10 cellular contexts compared by ENCODE assay signal in the genomic region with DNA sequence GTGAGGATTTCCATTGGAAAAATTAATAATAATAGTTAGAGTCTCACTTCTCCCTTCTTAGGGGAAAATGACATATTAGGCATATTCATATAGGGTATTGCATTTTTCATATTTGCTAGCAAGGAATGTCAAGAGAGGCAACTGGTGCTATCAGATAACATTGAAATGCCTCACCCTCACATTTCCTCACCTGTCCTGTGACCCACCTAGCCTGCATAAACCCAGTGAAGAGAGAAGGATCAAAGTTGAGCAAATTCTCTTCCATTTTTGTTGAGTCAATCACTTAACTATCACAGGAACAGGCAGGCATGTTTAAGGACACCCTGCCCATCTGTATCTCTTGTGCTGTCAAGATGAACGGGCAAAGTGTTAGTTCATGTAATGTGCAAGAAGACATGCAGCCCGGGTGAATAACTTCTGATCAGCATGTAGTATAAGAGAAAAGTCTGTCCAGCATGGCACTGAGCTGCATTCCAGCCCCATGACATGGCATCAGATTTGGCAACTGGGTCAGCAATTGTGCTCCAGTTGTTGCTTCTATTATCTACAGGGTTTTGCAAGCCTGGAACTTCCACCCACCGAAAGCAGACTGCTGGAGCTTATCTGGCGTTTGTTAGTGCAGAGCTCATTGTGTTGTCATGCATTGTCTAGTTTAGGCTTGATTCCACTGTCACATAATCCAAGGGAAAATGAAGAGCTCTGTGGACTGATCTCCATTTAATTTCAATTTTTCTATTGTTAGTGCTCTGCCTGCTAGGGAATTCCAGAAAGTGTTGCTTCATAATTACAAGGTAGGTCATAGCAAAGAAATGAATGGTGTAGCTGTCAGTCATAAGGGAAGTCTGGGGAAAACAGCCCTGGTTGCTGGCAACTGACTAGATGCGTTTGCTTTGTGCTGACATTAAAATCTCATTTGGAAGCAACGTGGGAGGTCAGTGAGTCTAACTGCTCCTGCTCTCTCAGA.
DNase-seq lines count a peak whose midpoint lies in the region; ATAC-seq, FAIRE-seq and TF ChIP-seq lines count a peak whose summit lies in the region.
"Had no signal": no experiment of that assay in that cellular context is flagged by ENCODE, and none has a peak within 500 bp of the region (broad histone marks: within the 10 kb centered on the region; RNA-seq: fewer than 3 reads in every experiment).

No MANE protein-coding gene starts in this region.

- TF ChIP-seq CTCF in Calu3 (IDR thresholded peaks at IDR 0.05; ENCODE audit: unreplicated experiment) (no peak), RWPE1 (conservative IDR thresholded peaks at IDR 0.05; ENCODE audit: low read depth) (no peak), fibroblast of pulmonary artery (IDR thresholded peaks at IDR 0.05; ENCODE audit: low read length, missing control alignments) (no peak), pancreas (IDR thresholded peaks at IDR 0.05) (no peak)

- peak; percentile 56 to 76 (median 64) for ATAC-seq in pancreas

- H3K27ac ChIP-seq in RWPE1 (peak overlapping the region; percentile 82), pancreas (peak overlapping the region in 2 of 4 donors; percentile 4 to 30)

- H3K4me3 ChIP-seq in fibroblast of pulmonary artery (replicated peaks; ENCODE audit: low read depth, low read length) (no peak overlapping the region), pancreas (no peak overlapping the region)

- BruUV-seq in Calu3 (replicated peaks; lab: Mats Ljungman, UMichigan) = no TSS peak

- no peaks in the 10 kb centered on the region for H3K4me1 ChIP-seq in pancreas

- no peak overlapping the region for H3K27ac Mint-ChIP-seq in Calu3 (ENCODE audit: unreplicated experiment)
- H3K27ac Mint-ChIP-seq: activated CD4-positive, alpha-beta memory T cell treated with anti-CD3 and anti-CD28 coated beads, Interleukin-2, amount 10 ng/mL, durations not matched to agents 7 days and 5 days had no signal

- FAIRE-seq in pancreas (lab: Jason Lieb, UNC) = no peak

- H3K36me3 Mint-ChIP-seq in Calu3 (ENCODE audit: insufficient read depth, unreplicated experiment) = no peaks in the 10 kb centered on the region

- H3K4me1 Mint-ChIP-seq in Calu3 (ENCODE audit: low read depth, unreplicated experiment) = peaks cover 29% of the 10 kb centered on the region
- H3K4me1 Mint-ChIP-seq: activated CD4-positive, alpha-beta memory T cell treated with anti-CD3 and anti-CD28 coated beads, Interleukin-2, amount 10 ng/mL, durations not matched to agents 7 days and 5 days had no signal

- intact Hi-C loops in Calu3 (cut with micrococcal nuclease; ENCODE audit: unreplicated experiment) (no loop called here), pancreas (cut with DNase I) (no loop called here), posterior vena cava (cut with DNase I) (no loop called here)

- DNase-seq in Calu3 = peak; percentile 47
- DNase-seq in RWPE1 (ENCODE audit: low spot score) = peak; percentile 78
- peak; percentile 99 for DNase-seq in fibroblast of pulmonary artery (ENCODE audit: low read depth)
- peak in 3 of 6 donors; percentile 10 to 31 (median 15) for DNase-seq in pancreas
- DNase-seq in HuH-7 (ENCODE audit: low spot score) = no peak
- no peak for DNase-seq in activated CD4-positive, CD25-positive, alpha-beta regulatory T cell (lab: John Stamatoyannopoulos, UW)
- no peak for DNase-seq in posterior vena cava (ENCODE audit: low spot score)
- no peak for DNase-seq in stimulated activated CD4-positive, alpha-beta T cell treated with anti-CD3 and anti-CD28 coated beads, Interleukin-2, amount 100 ng/mL, for 24 hours
- DNase-seq: activated CD4-positive, alpha-beta memory T cell treated with anti-CD3 and anti-CD28 coated beads, Interleukin-2, amount 10 ng/mL, durations not matched to agents 7 days and 5 days; DND-41 had no signal

- no peak overlapping the region for H3K4me3 Mint-ChIP-seq in Calu3 (ENCODE audit: low read depth, unreplicated experiment)
- H3K4me3 Mint-ChIP-seq: activated CD4-positive, alpha-beta memory T cell treated with anti-CD3 and anti-CD28 coated beads, Interleukin-2, amount 10 ng/mL, durations not matched to agents 7 days and 5 days had no signal

- H3K9me3 ChIP-seq in pancreas = no peaks in the 10 kb centered on the region

- no peaks in the 10 kb centered on the region for H3K9me3 Mint-ChIP-seq in Calu3 (ENCODE audit: low read depth, unreplicated experiment)

- H3K27me3 ChIP-seq in pancreas = no peaks in the 10 kb centered on the region

- WGBS in pancreas, 2 donors = 38 to 44% methylated on average over 6 of the region's 6 CpGs

- no peaks in the 10 kb centered on the region for H3K36me3 ChIP-seq in pancreas

- POLR2A ChIA-PET in RWPE1 (lab: Yijun Ruan, JAX; ENCODE audit: low non-redundant PET) = no interaction called here

- CTCF ChIA-PET in Calu3 (lab: Charles Lee) (interaction anchor here (0.7 kb wide), 1 partner anchor 997 kb away, joined by 3 read pairs; no protein-coding TSS in a partner anchor), RWPE1 (lab: Yijun Ruan, JAX) (interaction anchor here (0.6 to 1.3 kb wide), 3 partner anchors 20 to 138 kb away, joined by 3 to 5 read pairs (median 3); partner anchors contain the start of gene TNFAIP3)

- no peaks in the 10 kb centered on the region for H3K27me3 Mint-ChIP-seq in Calu3 (ENCODE audit: unreplicated experiment)

Comparison
In these comparisons a context has a peak if more than half of its experiments do, and no peak if none do; other contexts are left out.
1. DNase-seq: peak in Calu3 (single experiment), RWPE1 (single experiment) and fibroblast of pulmonary artery (single experiment); none in HuH-7 (single experiment), activated CD4-positive, CD25-positive, alpha-beta regulatory T cell (0 of 4), posterior vena cava (single experiment) and stimulated activated CD4-positive, alpha-beta T cell treated with anti-CD3 and anti-CD28 coated beads, Interleukin-2, amount 100 ng/mL, for 24 hours (0 of 2).